8 cellular contexts compared by ENCODE assay signal in genomic region chr12:92144045-92144630, GRCh38. TPM values are rescaled to one million over a fixed set of nuclear protein-coding genes. Genes with fewer than 3 reads are reported as not detected.
A peak's percentile ranks its signal among the peaks of the same experiment; 100 is the strongest.
DNase-seq lines count a peak whose midpoint lies in the region; ATAC-seq and TF ChIP-seq lines count a peak whose summit lies in the region.

No MANE protein-coding gene starts in this region.

- H3K4me1 Mint-ChIP-seq in activated T-helper 2 cell treated with anti-CD3 and anti-CD28 coated beads, Interferon-gamma antibody, Interleukin-2, Interleukin-4, amounts not matched to agents 10 μg/mL and 5 μg/mL and 100 μg/mL, durations not matched to agents 14 hours and 24 hours and 36 hours (ENCODE audit: low read depth) = peaks cover 46% of the 10 kb centered on the region
- peaks cover 63% of the 10 kb centered on the region for H3K4me1 Mint-ChIP-seq in nephron progenitor cell
- peaks cover 27% of the 10 kb centered on the region for H3K4me1 Mint-ChIP-seq in stimulated activated naive CD8-positive, alpha-beta T cell treated with anti-CD3 and anti-CD28 coated beads, Interleukin-15, amount 100 ng/mL, for 72 hours

- H3K27me3 Mint-ChIP-seq in activated T-helper 2 cell treated with anti-CD3 and anti-CD28 coated beads, Interferon-gamma antibody, Interleukin-2, Interleukin-4, amounts not matched to agents 10 μg/mL and 5 μg/mL and 100 μg/mL, durations not matched to agents 14 hours and 24 hours and 36 hours (ENCODE audit: low read depth) = no peaks in the 10 kb centered on the region
- H3K27me3 Mint-ChIP-seq in nephron progenitor cell (ENCODE audit: low read depth, poor library complexity) = peaks cover 10% of the 10 kb centered on the region
- no peaks in the 10 kb centered on the region for H3K27me3 Mint-ChIP-seq in stimulated activated naive CD8-positive, alpha-beta T cell treated with anti-CD3 and anti-CD28 coated beads, Interleukin-15, amount 100 ng/mL, for 72 hours

- peak overlapping the region; percentile 78 to 98 (median 91) for H3K4me2 ChIP-seq in BLaER1 treated with 17β-estradiol and CSF1 and Interleukin-3, amounts not matched to agents 10 nM and 100 nM

- peaks cover 19 to 57% (median 50%) of the 10 kb centered on the region in 11 experiments for H3K36me3 ChIP-seq in BLaER1 treated with 17β-estradiol and CSF1 and Interleukin-3, amounts not matched to agents 10 nM and 100 nM
- peaks cover 53% of the 10 kb centered on the region for H3K36me3 ChIP-seq in RWPE2 (ENCODE audit: low read depth)

- DNase-seq in LNCaP clone FGC (ENCODE audit: low read depth) = peak; percentile 84
- DNase-seq in RWPE2 (ENCODE audit: low spot score) = peak; percentile 75
- DNase-seq in activated T-helper 2 cell treated with anti-CD3 and anti-CD28 coated beads, Interferon-gamma antibody, Interleukin-2, Interleukin-4, amounts not matched to agents 10 μg/mL and 5 μg/mL and 100 μg/mL, durations not matched to agents 14 hours and 24 hours and 36 hours (ENCODE audit: low spot score) = peak; percentile 70
- peak; percentile 96 for DNase-seq in fibroblast of the aortic adventitia (ENCODE audit: low read depth)
- peak; percentile 65 for DNase-seq in nephron progenitor cell
- peak; percentile 78 to 84 for DNase-seq in stimulated activated naive CD8-positive, alpha-beta T cell treated with anti-CD3 and anti-CD28 coated beads, Interleukin-15, amount 100 ng/mL, for 72 hours

- no peaks in the 10 kb centered on the region for H3K9me3 ChIP-seq in BLaER1 treated with 17β-estradiol and CSF1 and Interleukin-3, amounts not matched to agents 10 nM and 100 nM (replicated peaks in 1 of 11)
- no peaks in the 10 kb centered on the region for H3K9me3 ChIP-seq in RWPE2 (ENCODE audit: severe bottlenecking)

- ATAC-seq in GM19463 (IDR thresholded peaks at IDR 0.05; ENCODE audit: unreplicated experiment) (peak; percentile 15), RWPE2 (ENCODE audit: low read depth) (peak; percentile 65)
- peak; percentile 66 for ATAC-seq in stimulated activated naive CD8-positive, alpha-beta T cell treated with anti-CD3 and anti-CD28 coated beads, Interleukin-15, amount 100 ng/mL, for 72 hours

- H3K4me3 Mint-ChIP-seq in activated T-helper 2 cell treated with anti-CD3 and anti-CD28 coated beads, Interferon-gamma antibody, Interleukin-2, Interleukin-4, amounts not matched to agents 10 μg/mL and 5 μg/mL and 100 μg/mL, durations not matched to agents 14 hours and 24 hours and 36 hours (ENCODE audit: low read depth) = peak overlapping the region; percentile 98
- H3K4me3 Mint-ChIP-seq in nephron progenitor cell = peak overlapping the region; percentile 99
- H3K4me3 Mint-ChIP-seq in stimulated activated naive CD8-positive, alpha-beta T cell treated with anti-CD3 and anti-CD28 coated beads, Interleukin-15, amount 100 ng/mL, for 72 hours = peak overlapping the region; percentile 97 to 98

- peak overlapping the region; percentile 93 to 99 (median 98) for H3K4me3 ChIP-seq in BLaER1 treated with 17β-estradiol and CSF1 and Interleukin-3, amounts not matched to agents 10 nM and 100 nM
- peak overlapping the region; percentile 78 for H3K4me3 ChIP-seq in LNCaP clone FGC (ENCODE audit: low read depth, low read length)
- H3K4me3 ChIP-seq in RWPE2 (ENCODE audit: severe bottlenecking) = peak overlapping the region; percentile 80
- peak overlapping the region; percentile 92 for H3K4me3 ChIP-seq in fibroblast of the aortic adventitia (ENCODE audit: low read depth, low read length)

- peaks cover 71% of the 10 kb centered on the region for H3K36me3 Mint-ChIP-seq in activated T-helper 2 cell treated with anti-CD3 and anti-CD28 coated beads, Interferon-gamma antibody, Interleukin-2, Interleukin-4, amounts not matched to agents 10 μg/mL and 5 μg/mL and 100 μg/mL, durations not matched to agents 14 hours and 24 hours and 36 hours (ENCODE audit: low read depth)
- peaks cover 49% of the 10 kb centered on the region for H3K36me3 Mint-ChIP-seq in nephron progenitor cell (ENCODE audit: low read depth)

- H3K9me3 Mint-ChIP-seq in activated T-helper 2 cell treated with anti-CD3 and anti-CD28 coated beads, Interferon-gamma antibody, Interleukin-2, Interleukin-4, amounts not matched to agents 10 μg/mL and 5 μg/mL and 100 μg/mL, durations not matched to agents 14 hours and 24 hours and 36 hours = no peaks in the 10 kb centered on the region
- no peaks in the 10 kb centered on the region for H3K9me3 Mint-ChIP-seq in nephron progenitor cell
- H3K9me3 Mint-ChIP-seq in stimulated activated naive CD8-positive, alpha-beta T cell treated with anti-CD3 and anti-CD28 coated beads, Interleukin-15, amount 100 ng/mL, for 72 hours = no peaks in the 10 kb centered on the region

- peak overlapping the region; percentile 97 to 100 (median 99) for H3K9ac ChIP-seq in BLaER1 treated with 17β-estradiol and CSF1 and Interleukin-3, amounts not matched to agents 10 nM and 100 nM

- H3K27me3 ChIP-seq in BLaER1 treated with 17β-estradiol and CSF1 and Interleukin-3, amounts not matched to agents 10 nM and 100 nM = no peaks in the 10 kb centered on the region
- H3K27me3 ChIP-seq in RWPE2 (ENCODE audit: insufficient read depth, poor library complexity, severe bottlenecking) = no peaks in the 10 kb centered on the region

- intact Hi-C loops in activated T-helper 2 cell treated with anti-CD3 and anti-CD28 coated beads, Interferon-gamma antibody, Interleukin-2, Interleukin-4, amounts not matched to agents 10 μg/mL and 5 μg/mL and 100 μg/mL, durations not matched to agents 14 hours and 24 hours and 36 hours (cut with micrococcal nuclease) = loop anchor here (1.0 to 10.0 kb wide), 9 partner anchors 9 to 762 kb away; no protein-coding TSS in a partner anchor

- H3K4me1 ChIP-seq in BLaER1 treated with 17β-estradiol and CSF1 and Interleukin-3, amounts not matched to agents 10 nM and 100 nM = peaks cover 26 to 67% (median 37%) of the 10 kb centered on the region in 10 experiments
- H3K4me1 ChIP-seq in RWPE2 (ENCODE audit: insufficient read depth, poor library complexity, severe bottlenecking) = peaks cover 25% of the 10 kb centered on the region

- peaks cover 56 to 65% (median 64%) of the 10 kb centered on the region in 11 experiments for H4K20me1 ChIP-seq in BLaER1 treated with 17β-estradiol and CSF1 and Interleukin-3, amounts not matched to agents 10 nM and 100 nM

- H3K27ac ChIP-seq in BLaER1 treated with 17β-estradiol and CSF1 and Interleukin-3, amounts not matched to agents 10 nM and 100 nM = peak overlapping the region; percentile 93 to 98 (median 97)
- peak overlapping the region; percentile 95 for H3K27ac ChIP-seq in RWPE2 (ENCODE audit: poor library complexity, severe bottlenecking)

- TF ChIP-seq CTCF in LNCaP clone FGC (IDR thresholded peaks at IDR 0.05; ENCODE audit: control insufficient read depth, extremely low read depth, insufficient read depth) (peak; percentile 68), RWPE2 (IDR thresholded peaks at IDR 0.05; ENCODE audit: poor library complexity, severe bottlenecking) (peak; percentile 68), fibroblast of the aortic adventitia (IDR thresholded peaks at IDR 0.05; ENCODE audit: insufficient read depth, low read length) (peak; percentile 86), nephron progenitor cell (IDR thresholded peaks at IDR 0.05) (peak; percentile 63)

- H3K27ac Mint-ChIP-seq in activated T-helper 2 cell treated with anti-CD3 and anti-CD28 coated beads, Interferon-gamma antibody, Interleukin-2, Interleukin-4, amounts not matched to agents 10 μg/mL and 5 μg/mL and 100 μg/mL, durations not matched to agents 14 hours and 24 hours and 36 hours = peak overlapping the region; percentile 88
- H3K27ac Mint-ChIP-seq in nephron progenitor cell = peak overlapping the region; percentile 100
- peak overlapping the region; percentile 98 to 100 for H3K27ac Mint-ChIP-seq in stimulated activated naive CD8-positive, alpha-beta T cell treated with anti-CD3 and anti-CD28 coated beads, Interleukin-15, amount 100 ng/mL, for 72 hours

RNA-seq across cellular contexts. Expression of gene BTG1, which starts 1.5 kb away (rescaled TPM):
- 67.8 and 71.7 TPM in 2 replicates for total RNA-seq in activated T-helper 2 cell treated with anti-CD3 and anti-CD28 coated beads, Interferon-gamma antibody, Interleukin-2, Interleukin-4, amounts not matched to agents 10 μg/mL and 5 μg/mL and 100 μg/mL, durations not matched to agents 14 hours and 24 hours and 36 hours
- total RNA-seq in fibroblast of the aortic adventitia (ENCODE audit: low replicate concordance) = 10.5 and 16.8 TPM in 2 replicates

Comparison
In these comparisons a context has a peak if more than half of its experiments do, and no peak if none do; other contexts are left out.
1. Peak in every context shown above with its lines: DNase-seq, ATAC-seq, H3K4me3 ChIP-seq and H3K27ac ChIP-seq.
2. ATAC-seq: peak in every context shown above with its lines; median percentile 66 in stimulated activated naive CD8-positive, alpha-beta T cell treated with anti-CD3 and anti-CD28 coated beads, Interleukin-15, amount 100 ng/mL, for 72 hours; 65 in RWPE2; 15 in GM19463.